ENCODE assay signal across 13 cellular contexts in the genomic region with DNA sequence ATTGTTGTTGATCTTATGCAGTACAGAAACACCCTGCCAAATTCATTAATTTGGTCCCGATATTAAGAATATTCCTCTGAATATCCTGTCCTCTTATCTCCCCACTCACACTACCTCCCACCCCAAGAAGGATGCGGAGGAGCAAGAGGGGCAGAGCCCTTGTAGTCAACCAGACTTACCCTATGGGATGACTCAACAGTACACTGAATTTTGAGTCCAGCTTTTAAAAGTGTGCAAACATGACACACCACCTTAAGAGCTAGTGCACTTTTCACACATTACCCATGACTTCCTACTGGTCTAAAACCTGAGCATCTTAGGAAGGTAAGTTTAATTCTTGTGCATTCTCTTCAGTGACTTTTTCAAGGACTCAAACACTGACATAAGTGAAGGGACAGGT. TPM values are rescaled to one million over a fixed set of nuclear protein-coding genes. Genes with fewer than 3 reads are reported as not detected.
DNase-seq lines count a peak whose midpoint lies in the region; ATAC-seq and TF ChIP-seq lines count a peak whose summit lies in the region.
"Had no signal": no experiment of that assay in that cellular context is flagged by ENCODE, and none has a peak within 500 bp of the region (broad histone marks: within the 10 kb centered on the region; RNA-seq: fewer than 3 reads in every experiment).

No MANE protein-coding gene starts in this region.

- peak overlapping the region; percentile 67 for H3K27ac ChIP-seq in BLaER1
- H3K27ac ChIP-seq in upper lobe of left lung, result peak overlapping the region in 2 of 4 donors; percentile 2 to 9

- H3K27ac Mint-ChIP-seq in HFFc6 (peak overlapping the region; percentile 57), naive B cell (peak overlapping the region; percentile 96 to 99 (median 97))

- peaks cover 84% of the 10 kb centered on the region for H3K4me1 ChIP-seq in BLaER1
- peaks cover 80 to 92% (median 87%) of the 10 kb centered on the region in 4 donors for H3K4me1 ChIP-seq in upper lobe of left lung

- peaks cover 65% of the 10 kb centered on the region for H3K36me3 ChIP-seq in BLaER1
- H3K36me3 ChIP-seq in upper lobe of left lung, result peaks cover 0 to 3% (median 1%) of the 10 kb centered on the region in 4 donors

- no peak overlapping the region for H3K4me3 ChIP-seq in BLaER1
- H3K4me3 ChIP-seq in upper lobe of left lung, result no peak overlapping the region
- H3K4me3 ChIP-seq: mucosa of descending colon had no signal

- DNase-seq in HFFc6 (no peak), amniotic epithelial cell (ENCODE audit: low read depth) (peak; percentile 69), naive B cell (no peak), SIG-M5 treated with dmso at 0.1 percent for 504 hours (lab: John Stamatoyannopoulos, UW; ENCODE audit: unreplicated experiment) (no peak), upper lobe of left lung (no peak), DMS53 treated with DMSO at 0.1 percent for 48 hours (lab: John Stamatoyannopoulos, UW; ENCODE audit: unreplicated experiment) (no peak)
- DNase-seq: activated gamma-delta T cell; effector memory CD4-positive, alpha-beta T cell; mucosa of descending colon; NCI-H1436 treated with DMSO at 0.1 percent for 48 hours; NK-92 treated with Interleukin-12 subunit alpha and Interleukin-12 subunit beta, amount 100 ng/mL, for 24 hours had no signal

- no peak for TF ChIP-seq EP300 in upper lobe of left lung (IDR thresholded peaks at IDR 0.05)

- H3K27me3 Mint-ChIP-seq in HFFc6 (ENCODE audit: insufficient read depth) (peaks cover 1% of the 10 kb centered on the region), naive B cell (no peaks in the 10 kb centered on the region)

- H3K9me3 ChIP-seq in BLaER1, result no peaks in the 10 kb centered on the region
- no peaks in the 10 kb centered on the region for H3K9me3 ChIP-seq in upper lobe of left lung
- H3K9me3 ChIP-seq: mucosa of descending colon had no signal

- peaks cover 100% of the 10 kb centered on the region for H4K20me1 ChIP-seq in BLaER1

- H3K9ac ChIP-seq in BLaER1, result no peak overlapping the region

- TF ChIP-seq POLR2A in upper lobe of left lung (IDR thresholded peaks at IDR 0.05), result no peak

- H3K27me3 ChIP-seq in BLaER1 (no peaks in the 10 kb centered on the region), upper lobe of left lung (no peaks in the 10 kb centered on the region)

- H3K4me3 Mint-ChIP-seq in HFFc6 (peak overlapping the region; percentile 57), naive B cell (peak overlapping the region in 7 of 8 donors; percentile 60 to 93 (median 83))

- H3K9me3 Mint-ChIP-seq in HFFc6, result no peaks in the 10 kb centered on the region
- H3K9me3 Mint-ChIP-seq in naive B cell, result no peaks in the 10 kb centered on the region

- H3K36me3 Mint-ChIP-seq in HFFc6 (ENCODE audit: low read depth), result peaks cover 24% of the 10 kb centered on the region
- H3K36me3 Mint-ChIP-seq in naive B cell, result no peaks in the 10 kb centered on the region

- TF ChIP-seq CTCF in HFFc6 (IDR thresholded peaks at IDR 0.05) (no peak), upper lobe of left lung (IDR thresholded peaks at IDR 0.05) (no peak)

- H3K4me2 ChIP-seq in BLaER1, result peak overlapping the region; percentile 83

- ATAC-seq in naive B cell (ENCODE audit: low read depth in 2 of 2) (no peak), upper lobe of left lung (ENCODE audit: low FRiP score in 2 of 2) (no peak), esophagus mucosa (no peak)
- ATAC-seq: mucosa of descending colon had no signal

- peaks cover 83% of the 10 kb centered on the region for H3K4me1 Mint-ChIP-seq in HFFc6 (ENCODE audit: low read depth)
- H3K4me1 Mint-ChIP-seq in naive B cell, result peaks cover 75 to 94% (median 80%) of the 10 kb centered on the region in 3 donors

- WGBS in upper lobe of left lung, 2 donors, result 71 to 77% methylated on average over 2 of the region's 2 CpGs

RNA-seq across cellular contexts. Expression of a gene that starts 9.5 kb away (rescaled TPM):
- 100 to 1,000 TPM; 215 to 270 (median 241) TPM for total RNA-seq in HFFc6 (2021; fragmentation: NEBNext Ultra II Directional; extraction: Animal tissue kit (Norgen Biotek cat#: 25700))
- 10 to 100 TPM; 16.5 to 53.5 (median 48.4) TPM for polyA plus RNA-seq in naive B cell (ENCODE audit: low read depth in 6 of 6)
- total RNA-seq in upper lobe of left lung (100 to 1,000 TPM; 134 to 302 (median 177) TPM), esophagus mucosa (93.8 TPM)
